24 cellular contexts compared by ENCODE assay signal in the genomic region with DNA sequence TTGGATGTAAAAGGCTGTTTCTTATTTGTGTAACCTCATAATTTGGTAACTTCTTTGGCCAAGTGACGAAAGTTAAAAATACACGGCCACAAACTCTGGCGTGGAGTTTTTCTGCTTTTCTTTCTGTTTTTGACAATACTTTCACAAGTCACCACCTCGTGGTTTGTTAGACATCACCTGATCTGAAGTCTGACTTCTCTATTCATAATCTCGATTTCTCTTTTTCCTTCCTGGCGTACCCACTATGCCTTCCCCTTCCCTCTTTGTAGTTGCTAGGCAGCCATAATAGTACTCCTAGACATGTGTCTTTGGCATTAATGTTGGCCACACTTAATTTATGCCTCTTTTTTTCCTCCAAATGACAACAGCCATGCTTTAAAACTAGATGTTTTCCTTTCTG.
DNase-seq lines count a peak whose midpoint lies in the region; ATAC-seq and TF ChIP-seq lines count a peak whose summit lies in the region.
"Had no signal": no experiment of that assay in that cellular context is flagged by ENCODE, and none has a peak within 500 bp of the region (broad histone marks: within the 10 kb centered on the region; RNA-seq: fewer than 3 reads in every experiment).

No MANE protein-coding gene starts in this region.

- H3K4me3 ChIP-seq in GM12865 (ENCODE audit: low read depth, low read length), result no peak overlapping the region
- no peak overlapping the region for H3K4me3 ChIP-seq in naive thymus-derived CD4-positive, alpha-beta T cell (ENCODE audit: low read length)
- H3K4me3 ChIP-seq: coronary artery, upper lobe of left lung had no signal

- H3K27me3 Mint-ChIP-seq in naive thymus-derived CD4-positive, alpha-beta T cell, result no peaks in the 10 kb centered on the region
- no peaks in the 10 kb centered on the region for H3K27me3 Mint-ChIP-seq in activated CD8-positive, alpha-beta T cell treated with anti-CD3 and anti-CD28 coated beads, Interleukin-2, amount 10 ng/mL, durations not matched to agents 7 days and 5 days (ENCODE audit: low read depth)
- H3K27me3 Mint-ChIP-seq: activated T-cell treated with anti-CD3 and anti-CD28 coated beads, Interleukin-2, amount 50 U/mL, for 24 hours had no signal

- CTCF ChIA-PET in naive thymus-derived CD4-positive, alpha-beta T cell (lab: Charles Lee), result no interaction called here
- CTCF ChIA-PET in activated CD8-positive, alpha-beta T cell treated with anti-CD3 and anti-CD28 coated beads, Interleukin-2, amount 10 ng/mL, durations not matched to agents 7 days and 5 days (lab: Charles Lee), result no interaction called here

- peaks cover 4 to 59% (median 29%) of the 10 kb centered on the region in 5 donors for H3K36me3 Mint-ChIP-seq in naive thymus-derived CD4-positive, alpha-beta T cell
- peaks cover 26% of the 10 kb centered on the region for H3K36me3 Mint-ChIP-seq in activated CD8-positive, alpha-beta T cell treated with anti-CD3 and anti-CD28 coated beads, Interleukin-2, amount 10 ng/mL, durations not matched to agents 7 days and 5 days (ENCODE audit: low read depth)

- H3K4me1 Mint-ChIP-seq in naive thymus-derived CD4-positive, alpha-beta T cell, result peaks cover 0 to 6% (median 0%) of the 10 kb centered on the region in 7 donors
- H3K4me1 Mint-ChIP-seq in activated CD8-positive, alpha-beta T cell treated with anti-CD3 and anti-CD28 coated beads, Interleukin-2, amount 10 ng/mL, durations not matched to agents 7 days and 5 days (ENCODE audit: low read depth), result peaks cover 18% of the 10 kb centered on the region

- H3K4me3 Mint-ChIP-seq in naive thymus-derived CD4-positive, alpha-beta T cell, result no peak overlapping the region
- no peak overlapping the region for H3K4me3 Mint-ChIP-seq in activated CD8-positive, alpha-beta T cell treated with anti-CD3 and anti-CD28 coated beads, Interleukin-2, amount 10 ng/mL, durations not matched to agents 7 days and 5 days
- H3K4me3 Mint-ChIP-seq: activated naive CD4-positive, alpha-beta T cell treated with anti-CD3 and anti-CD28 coated beads for 36 hours; activated T-cell treated with anti-CD3 and anti-CD28 coated beads, Interleukin-2, amount 50 U/mL, for 24 hours; natural killer cell had no signal

- H3K27ac Mint-ChIP-seq in naive thymus-derived CD4-positive, alpha-beta T cell, result no peak overlapping the region
- no peak overlapping the region for H3K27ac Mint-ChIP-seq in activated CD8-positive, alpha-beta T cell treated with anti-CD3 and anti-CD28 coated beads, Interleukin-2, amount 10 ng/mL, durations not matched to agents 7 days and 5 days
- H3K27ac Mint-ChIP-seq: activated naive CD4-positive, alpha-beta T cell treated with anti-CD3 and anti-CD28 coated beads for 36 hours; activated T-cell treated with anti-CD3 and anti-CD28 coated beads, Interleukin-2, amount 50 U/mL, for 24 hours; natural killer cell had no signal

- no peak for TF ChIP-seq CTCF in GM12865 (IDR thresholded peaks at IDR 0.05; ENCODE audit: insufficient read depth, low read depth, low read length, missing control alignments)

- no peaks in the 10 kb centered on the region for H3K27me3 ChIP-seq in naive thymus-derived CD4-positive, alpha-beta T cell (ENCODE audit: control insufficient read depth in 2 of 2, insufficient read depth in 2 of 2, low read length in 2 of 2)
- H3K27me3 ChIP-seq: upper lobe of left lung had no signal

- DNase-seq in GM12865 (ENCODE audit: low read depth), result peak; percentile 20
- DNase-seq in NOMO-1 treated with dmso at 0.1 percent for 144 hours (lab: John Stamatoyannopoulos, UW; ENCODE audit: unreplicated experiment), result peak; percentile 4
- DNase-seq in naive thymus-derived CD4-positive, alpha-beta T cell, result no peak
- DNase-seq in activated CD8-positive, alpha-beta T cell treated with anti-CD3 and anti-CD28 coated beads, Interleukin-2, amount 10 ng/mL, durations not matched to agents 7 days and 5 days, result no peak
- no peak for DNase-seq in activated naive CD4-positive, alpha-beta T cell (lab: John Stamatoyannopoulos, UW)
- DNase-seq in NCI-H1417 treated with DMSO at 0.1 percent for 48 hours (lab: John Stamatoyannopoulos, UW), result no peak
- DNase-seq in NCI-H446 (lab: John Stamatoyannopoulos, UW), result no peak
- DNase-seq: activated CD8-positive, alpha-beta memory T cell treated with anti-CD3 and anti-CD28 coated beads for 24 hours; activated naive CD4-positive, alpha-beta T cell treated with anti-CD3 and anti-CD28 coated beads for 36 hours; activated T-cell treated with anti-CD3 and anti-CD28 coated beads, Interleukin-2, amount 50 U/mL, for 24 hours; amniotic stem cell; glutamatergic neuron; H7; left cardiac atrium; natural killer cell; NCI-H1436 treated with DMSO at 0.1 percent for 48 hours; NCI-H526; OCI-M1; upper lobe of left lung had no signal

- intact Hi-C loops in naive thymus-derived CD4-positive, alpha-beta T cell (cut with micrococcal nuclease), result no loop called here

- no peak overlapping the region for H3K27ac ChIP-seq in naive thymus-derived CD4-positive, alpha-beta T cell (ENCODE audit: low read depth, low read length)
- H3K27ac ChIP-seq: C4-2B, coronary artery, parathyroid adenoma, upper lobe of left lung had no signal

- ATAC-seq in GM21528 (IDR thresholded peaks at IDR 0.05; ENCODE audit: low FRiP score, unreplicated experiment), result peak; percentile 54
- ATAC-seq in naive thymus-derived CD4-positive, alpha-beta T cell, result peak; percentile 41
- ATAC-seq in activated CD8-positive, alpha-beta T cell treated with anti-CD3 and anti-CD28 coated beads, Interleukin-2, amount 10 ng/mL, durations not matched to agents 7 days and 5 days, result no peak
- ATAC-seq: left cardiac atrium, natural killer cell, Right ventricle myocardium inferior had no signal

- no peaks in the 10 kb centered on the region for H3K9me3 ChIP-seq in naive thymus-derived CD4-positive, alpha-beta T cell (ENCODE audit: control insufficient read depth in 2 of 3, low read length in 3 of 3)
- H3K9me3 ChIP-seq: upper lobe of left lung had no signal

- H3K36me3 ChIP-seq in naive thymus-derived CD4-positive, alpha-beta T cell (ENCODE audit: control insufficient read depth in 2 of 3, insufficient read depth in 3 of 3, low read length in 3 of 3), result peaks cover 0 to 15% (median 0%) of the 10 kb centered on the region in 3 experiments

- H3K9me3 Mint-ChIP-seq in naive thymus-derived CD4-positive, alpha-beta T cell, result no peaks in the 10 kb centered on the region
- H3K9me3 Mint-ChIP-seq in activated CD8-positive, alpha-beta T cell treated with anti-CD3 and anti-CD28 coated beads, Interleukin-2, amount 10 ng/mL, durations not matched to agents 7 days and 5 days (ENCODE audit: insufficient read depth), result no peaks in the 10 kb centered on the region
- H3K9me3 Mint-ChIP-seq: activated naive CD4-positive, alpha-beta T cell treated with anti-CD3 and anti-CD28 coated beads for 36 hours; activated T-cell treated with anti-CD3 and anti-CD28 coated beads, Interleukin-2, amount 50 U/mL, for 24 hours; natural killer cell had no signal

- H3K4me1 ChIP-seq in naive thymus-derived CD4-positive, alpha-beta T cell (ENCODE audit: control insufficient read depth in 2 of 2, insufficient read depth in 2 of 2, low read length in 2 of 2), result no peaks in the 10 kb centered on the region
- H3K4me1 ChIP-seq: parathyroid adenoma, upper lobe of left lung had no signal

- POLR2A ChIA-PET in naive thymus-derived CD4-positive, alpha-beta T cell (lab: Charles Lee), result no interaction called here
- POLR2A ChIA-PET in activated CD8-positive, alpha-beta T cell treated with anti-CD3 and anti-CD28 coated beads, Interleukin-2, amount 10 ng/mL, durations not matched to agents 7 days and 5 days (lab: Charles Lee), result no interaction called here

Comparison
In these comparisons a context has a peak if more than half of its experiments do, and no peak if none do; other contexts are left out.
1. DNase-seq: peak in GM12865 (single experiment) and NOMO-1 treated with dmso at 0.1 percent for 144 hours (single experiment); none in naive thymus-derived CD4-positive, alpha-beta T cell (0 of 9), activated CD8-positive, alpha-beta T cell treated with anti-CD3 and anti-CD28 coated beads, Interleukin-2, amount 10 ng/mL, durations not matched to agents 7 days and 5 days (single experiment), activated naive CD4-positive, alpha-beta T cell (0 of 4), NCI-H1417 treated with DMSO at 0.1 percent for 48 hours (single experiment) and NCI-H446 (0 of 2).